11 cellular contexts compared by ENCODE assay signal in genomic region chr10:132541129-132541528, GRCh38. TPM values are rescaled to one million over a fixed set of nuclear protein-coding genes. Genes with fewer than 3 reads are reported as not detected.
DNase-seq lines count a peak whose midpoint lies in the region; ATAC-seq and TF ChIP-seq lines count a peak whose summit lies in the region.
"Had no signal": no experiment of that assay in that cellular context is flagged by ENCODE, and none has a peak within 500 bp of the region (broad histone marks: within the 10 kb centered on the region; RNA-seq: fewer than 3 reads in every experiment).

No MANE protein-coding gene starts in this region.

- CTCF ChIA-PET in WTC11 (lab: Charles Lee), result interaction anchor here (1.3 kb wide), 2 partner anchors 22 to 77 kb away, joined by 3 read pairs; no protein-coding TSS in a partner anchor
- CTCF ChIA-PET in Calu3 (lab: Charles Lee), result no interaction called here

- peak overlapping the region; percentile 76 to 97 for H3K4me3 Mint-ChIP-seq in activated T-cell treated with anti-CD3 and anti-CD28 coated beads, Interleukin-2, amount 50 U/mL, for 72 hours
- H3K4me3 Mint-ChIP-seq in WTC11 (no peak overlapping the region), memory B cell (peak overlapping the region; percentile 30), Calu3 (ENCODE audit: low read depth, unreplicated experiment) (no peak overlapping the region)
- H3K4me3 Mint-ChIP-seq in stimulated activated naive B cell treated with anti-CD40 and anti-IgM and Interleukin-4, amounts not matched to agents 10 μg/mL and 1 μg/mL and 100 μg/mL, for 72 hours, result peak overlapping the region; percentile 52 to 98
- H3K4me3 Mint-ChIP-seq: activated CD4-positive, alpha-beta memory T cell treated with anti-CD3 and anti-CD28 coated beads for 36 hours had no signal

- POLR2A ChIA-PET in WTC11 (lab: Charles Lee), result no interaction called here

- BruUV-seq in Calu3 (replicated peaks; lab: Mats Ljungman, UMichigan), result no TSS peak

- no peaks in the 10 kb centered on the region for H3K27me3 Mint-ChIP-seq in activated T-cell treated with anti-CD3 and anti-CD28 coated beads, Interleukin-2, amount 50 U/mL, for 72 hours (ENCODE audit: low read depth)
- peaks cover 10% of the 10 kb centered on the region for H3K27me3 Mint-ChIP-seq in WTC11 (ENCODE audit: low read depth)
- H3K27me3 Mint-ChIP-seq in memory B cell, result no peaks in the 10 kb centered on the region
- no peaks in the 10 kb centered on the region for H3K27me3 Mint-ChIP-seq in stimulated activated naive B cell treated with anti-CD40 and anti-IgM and Interleukin-4, amounts not matched to agents 10 μg/mL and 1 μg/mL and 100 μg/mL, for 72 hours
- H3K27me3 Mint-ChIP-seq in Calu3 (ENCODE audit: unreplicated experiment), result no peaks in the 10 kb centered on the region
- H3K27me3 Mint-ChIP-seq: activated CD4-positive, alpha-beta memory T cell treated with anti-CD3 and anti-CD28 coated beads for 36 hours had no signal

- ATAC-seq in activated T-cell treated with anti-CD3 and anti-CD28 coated beads, Interleukin-2, amount 50 U/mL, for 72 hours (replicated peaks in 1 of 2), result no peak
- ATAC-seq in WTC11 (no peak), memory B cell (ENCODE audit: low read depth) (no peak), HG03196 (IDR thresholded peaks at IDR 0.05; ENCODE audit: unreplicated experiment) (no peak)
- ATAC-seq in stimulated activated naive B cell treated with anti-CD40 and anti-IgM and Interleukin-4, amounts not matched to agents 10 μg/mL and 1 μg/mL and 100 μg/mL, for 72 hours (replicated peaks), result no peak

- H3K36me3 Mint-ChIP-seq in activated T-cell treated with anti-CD3 and anti-CD28 coated beads, Interleukin-2, amount 50 U/mL, for 72 hours (ENCODE audit: insufficient read depth in 2 of 2), result peaks cover 0 to 6% of the 10 kb centered on the region in 2 donors
- H3K36me3 Mint-ChIP-seq in WTC11 (no peaks in the 10 kb centered on the region), memory B cell (peaks cover 6% of the 10 kb centered on the region), Calu3 (ENCODE audit: insufficient read depth, unreplicated experiment) (peaks cover 32% of the 10 kb centered on the region)
- peaks cover 12 to 30% of the 10 kb centered on the region in 2 donors for H3K36me3 Mint-ChIP-seq in stimulated activated naive B cell treated with anti-CD40 and anti-IgM and Interleukin-4, amounts not matched to agents 10 μg/mL and 1 μg/mL and 100 μg/mL, for 72 hours

- intact Hi-C loops in Calu3 (cut with micrococcal nuclease; ENCODE audit: unreplicated experiment), result no loop called here

- H3K9me3 Mint-ChIP-seq in activated T-cell treated with anti-CD3 and anti-CD28 coated beads, Interleukin-2, amount 50 U/mL, for 72 hours, result no peaks in the 10 kb centered on the region
- H3K9me3 Mint-ChIP-seq in WTC11, result no peaks in the 10 kb centered on the region
- no peaks in the 10 kb centered on the region for H3K9me3 Mint-ChIP-seq in memory B cell
- no peaks in the 10 kb centered on the region for H3K9me3 Mint-ChIP-seq in stimulated activated naive B cell treated with anti-CD40 and anti-IgM and Interleukin-4, amounts not matched to agents 10 μg/mL and 1 μg/mL and 100 μg/mL, for 72 hours
- no peaks in the 10 kb centered on the region for H3K9me3 Mint-ChIP-seq in Calu3 (ENCODE audit: low read depth, unreplicated experiment)
- H3K9me3 Mint-ChIP-seq: activated CD4-positive, alpha-beta memory T cell treated with anti-CD3 and anti-CD28 coated beads for 36 hours had no signal

- H3K27ac Mint-ChIP-seq in activated T-cell treated with anti-CD3 and anti-CD28 coated beads, Interleukin-2, amount 50 U/mL, for 72 hours, result no peak overlapping the region
- H3K27ac Mint-ChIP-seq in WTC11 (no peak overlapping the region), memory B cell (peak overlapping the region; percentile 94), Calu3 (ENCODE audit: unreplicated experiment) (no peak overlapping the region)
- H3K27ac Mint-ChIP-seq in stimulated activated naive B cell treated with anti-CD40 and anti-IgM and Interleukin-4, amounts not matched to agents 10 μg/mL and 1 μg/mL and 100 μg/mL, for 72 hours, result no peak overlapping the region

- no peak for DNase-seq in activated T-cell treated with anti-CD3 and anti-CD28 coated beads, Interleukin-2, amount 50 U/mL, for 72 hours
- no peak for DNase-seq in activated T-cell treated with anti-CD3 and anti-CD28 coated beads, Interleukin-2, amount 50 U/mL, for 48 hours
- DNase-seq in WTC11 (ENCODE audit: low spot score) (peak; percentile 8), memory B cell (ENCODE audit: low spot score in 2 of 2) (no peak), GM10266 (ENCODE audit: extremely low spot score) (no peak), Calu3 (no peak)
- DNase-seq in stimulated activated naive B cell treated with anti-CD40 and anti-IgM and Interleukin-4, amounts not matched to agents 10 μg/mL and 1 μg/mL and 100 μg/mL, for 72 hours, result no peak
- DNase-seq: anterior cingulate cortex, DMS79 treated with DMSO at 0.1 percent for 48 hours had no signal

- H3K4me1 Mint-ChIP-seq in activated T-cell treated with anti-CD3 and anti-CD28 coated beads, Interleukin-2, amount 50 U/mL, for 72 hours (ENCODE audit: low read depth), result peaks cover 74% of the 10 kb centered on the region
- H3K4me1 Mint-ChIP-seq in WTC11, result peaks cover 45% of the 10 kb centered on the region
- peaks cover 53% of the 10 kb centered on the region for H3K4me1 Mint-ChIP-seq in memory B cell
- H3K4me1 Mint-ChIP-seq in stimulated activated naive B cell treated with anti-CD40 and anti-IgM and Interleukin-4, amounts not matched to agents 10 μg/mL and 1 μg/mL and 100 μg/mL, for 72 hours, result peaks cover 56 to 60% of the 10 kb centered on the region in 2 donors
- peaks cover 7% of the 10 kb centered on the region for H3K4me1 Mint-ChIP-seq in Calu3 (ENCODE audit: low read depth, unreplicated experiment)

- TF ChIP-seq CTCF in WTC11 (IDR thresholded peaks at IDR 0.05), result no peak
- TF ChIP-seq CTCF in GM10266 (IDR thresholded peaks at IDR 0.05; ENCODE audit: control insufficient read depth, insufficient read depth, low read depth, missing control alignments), result no peak
- no peak for TF ChIP-seq CTCF in Calu3 (IDR thresholded peaks at IDR 0.05; ENCODE audit: unreplicated experiment)

TF ChIP-seq in WTC11, 78 proteins besides CTCF, POLR2A, EP300 and RAD21:
- TF ChIP-seq ZNF671 (CRISPR knock-in tag; IDR thresholded peaks at IDR 0.05) (no peak), GABPB1 (CRISPR knock-in tag; IDR thresholded peaks at IDR 0.05) (no peak)

RNA-seq across cellular contexts. Expression of gene INPP5A, which starts 3.5 kb away (rescaled TPM):
- 10 to 100 TPM; 11.0 to 14.9 TPM for total RNA-seq in activated T-cell treated with anti-CD3 and anti-CD28 coated beads, Interleukin-2, amount 50 U/mL, for 72 hours
- 20.0 to 22.1 TPM (median 21.5 TPM) in 3 replicates for total RNA-seq in WTC11 (2021)
- 16.5 and 16.6 TPM in 2 replicates for total RNA-seq in Calu3 (2022)

Comparison
In these comparisons a context has a peak if more than half of its experiments do, and no peak if none do; other contexts are left out.
1. H3K4me3 Mint-ChIP-seq: peak in activated T-cell treated with anti-CD3 and anti-CD28 coated beads, Interleukin-2, amount 50 U/mL, for 72 hours (2 of 2), memory B cell (single experiment) and stimulated activated naive B cell treated with anti-CD40 and anti-IgM and Interleukin-4, amounts not matched to agents 10 μg/mL and 1 μg/mL and 100 μg/mL, for 72 hours (2 of 2); none in WTC11 (single experiment) and Calu3 (single experiment).